ENCODE assay signal across 1 cellular context in the genomic region with DNA sequence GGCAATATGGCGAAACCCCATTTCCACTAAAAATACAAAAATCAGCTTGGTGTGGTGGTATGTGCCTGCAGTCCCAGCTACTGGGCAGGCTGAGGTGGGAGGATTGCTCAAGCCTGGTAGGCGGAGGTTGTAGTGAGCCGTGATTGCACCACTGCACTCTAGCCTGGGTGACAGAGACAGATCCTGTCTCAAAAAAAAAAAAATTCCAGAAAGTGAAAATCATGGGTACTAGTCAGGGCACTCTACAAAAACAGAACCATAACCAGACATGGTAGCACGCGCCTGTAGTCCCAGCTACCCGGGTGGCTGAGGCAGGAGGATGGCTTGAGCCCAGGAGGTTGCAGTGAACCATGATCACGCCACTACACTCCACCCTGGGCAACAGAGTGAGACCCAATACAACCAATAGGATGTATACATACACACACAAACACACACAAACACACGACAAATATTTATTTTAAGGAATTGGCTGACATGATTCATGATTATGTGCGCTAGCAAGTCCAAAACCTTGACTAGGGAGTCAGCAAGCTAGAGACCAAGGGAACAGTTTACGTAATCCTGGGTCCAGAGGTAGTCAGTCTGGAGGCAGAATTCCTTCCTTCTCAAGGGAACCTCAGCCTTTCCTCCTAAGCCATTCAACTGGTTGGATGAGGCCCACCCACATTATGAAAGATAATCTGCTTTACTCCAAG.
TF ChIP-seq lines count a peak whose summit lies in the region.

No MANE protein-coding gene starts in this region.

TF ChIP-seq in HepG2, 621 proteins besides CTCF, POLR2A, EP300 and RAD21 (continued from another document):
- peak; percentile 73 for TF ChIP-seq ZNF646 (CRISPR knock-in tag; IDR thresholded peaks at IDR 0.05)
- TF ChIP-seq ZNF639 (CRISPR knock-in tag; conservative IDR thresholded peaks at IDR 0.05) = no peak
- 0 out of 2 replicates have a peak, but pooled peaks have one; percentile 23 for TF ChIP-seq IKZF5 (CRISPR knock-in tag; IDR thresholded peaks at IDR 0.05)
- TF ChIP-seq, protein P1, sequence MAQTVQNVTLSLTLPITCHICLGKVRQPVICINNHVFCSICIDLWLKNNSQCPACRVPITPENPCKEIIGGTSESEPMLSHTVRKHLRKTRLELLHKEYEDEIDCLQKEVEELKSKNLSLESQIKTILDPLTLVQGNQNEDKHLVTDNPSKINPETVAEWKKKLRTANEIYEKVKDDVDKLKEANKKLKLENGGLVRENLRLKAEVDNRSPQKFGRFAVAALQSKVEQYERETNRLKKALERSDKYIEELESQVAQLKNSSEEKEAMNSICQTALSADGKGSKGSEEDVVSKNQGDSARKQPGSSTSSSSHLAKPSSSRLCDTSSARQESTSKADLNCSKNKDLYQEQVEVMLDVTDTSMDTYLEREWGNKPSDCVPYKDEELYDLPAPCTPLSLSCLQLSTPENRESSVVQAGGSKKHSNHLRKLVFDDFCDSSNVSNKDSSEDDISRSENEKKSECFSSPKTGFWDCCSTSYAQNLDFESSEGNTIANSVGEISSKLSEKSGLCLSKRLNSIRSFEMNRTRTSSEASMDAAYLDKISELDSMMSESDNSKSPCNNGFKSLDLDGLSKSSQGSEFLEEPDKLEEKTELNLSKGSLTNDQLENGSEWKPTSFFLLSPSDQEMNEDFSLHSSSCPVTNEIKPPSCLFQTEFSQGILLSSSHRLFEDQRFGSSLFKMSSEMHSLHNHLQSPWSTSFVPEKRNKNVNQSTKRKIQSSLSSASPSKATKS (CRISPR knock-in tag; IDR thresholded peaks at IDR 0.05) = no peak
- TF ChIP-seq ZNF549 (CRISPR knock-in tag; IDR thresholded peaks at IDR 0.05) = no peak
- peak; percentile 47; the same call in 1 of the 2 replicates for TF ChIP-seq ZNF205 (CRISPR knock-in tag; IDR thresholded peaks at IDR 0.05)
